Comparison of ENCODE assay signal across 29 cellular contexts in genomic region chr20:5003626-5004025, GRCh38. TPM values are rescaled to one million over a fixed set of nuclear protein-coding genes. Genes with fewer than 3 reads are reported as not detected.
DNase-seq lines count a peak whose midpoint lies in the region; ATAC-seq, FAIRE-seq and TF ChIP-seq lines count a peak whose summit lies in the region.
"Had no signal": no experiment of that assay in that cellular context is flagged by ENCODE, and none has a peak within 500 bp of the region (broad histone marks: within the 10 kb centered on the region; RNA-seq: fewer than 3 reads in every experiment).

No MANE protein-coding gene starts in this region.

- FAIRE-seq in GM12891 (lab: Jason Lieb, UNC) = no peak
- FAIRE-seq: G401.6 had no signal

- H3K36me3 Mint-ChIP-seq in brain (no peaks in the 10 kb centered on the region), neural progenitor cell (no peaks in the 10 kb centered on the region)
- H3K36me3 Mint-ChIP-seq: mesothelial cell of epicardium, naive B cell had no signal

- CTCF ChIA-PET in HEK293T (lab: Yijun Ruan, JAX) = no interaction called here

- peaks cover 13% of the 10 kb centered on the region for H3K4me1 ChIP-seq in neural progenitor cell
- H3K4me1 ChIP-seq in upper lobe of left lung = peaks cover 6 to 23% (median 19%) of the 10 kb centered on the region in 4 donors
- peaks cover 12% of the 10 kb centered on the region for H3K4me1 ChIP-seq in testis

- peak overlapping the region in 3 of 5 experiments; percentile 17 to 41 (median 19) for H3K27ac Mint-ChIP-seq in brain
- H3K27ac Mint-ChIP-seq in neural progenitor cell = no peak overlapping the region
- H3K27ac Mint-ChIP-seq: activated CD4-positive, alpha-beta T cell treated with anti-CD3 and anti-CD28 coated beads for 36 hours; activated T-cell treated with anti-CD3 and anti-CD28 coated beads, Interleukin-2, amount 50 U/mL, for 24 hours; CD8-positive, alpha-beta T cell; mesothelial cell of epicardium; stimulated activated naive CD8-positive, alpha-beta T cell treated with anti-CD3 and anti-CD28 coated beads, Interleukin-15, Interleukin-2, amounts not matched to agents 100 ng/mL and 50 ng/mL, for 24 hours had no signal

- TF ChIP-seq CTCF in brain (conservative IDR thresholded peaks at IDR 0.05) = no peak
- TF ChIP-seq CTCF in neural progenitor cell (IDR thresholded peaks at IDR 0.05) = no peak
- no peak for TF ChIP-seq CTCF in upper lobe of left lung (IDR thresholded peaks at IDR 0.05)
- no peak for TF ChIP-seq CTCF in testis (IDR thresholded peaks at IDR 0.05)

- H3K27ac ChIP-seq in neural progenitor cell = no peak overlapping the region
- H3K27ac ChIP-seq in upper lobe of left lung = no peak overlapping the region
- no peak overlapping the region for H3K27ac ChIP-seq in testis
- H3K27ac ChIP-seq: 22Rv1, colonic mucosa, sigmoid colon, SJCRH30 had no signal

- TF ChIP-seq POLR2A in GM12891 (IDR thresholded peaks at IDR 0.05; ENCODE audit: low read depth, low read length) (no peak), upper lobe of left lung (IDR thresholded peaks at IDR 0.05) (no peak), testis (IDR thresholded peaks at IDR 0.05) (no peak)

- H3K9me3 ChIP-seq in neural progenitor cell (ENCODE audit: low read depth) = no peaks in the 10 kb centered on the region
- no peaks in the 10 kb centered on the region for H3K9me3 ChIP-seq in upper lobe of left lung
- H3K9me3 ChIP-seq in testis = no peaks in the 10 kb centered on the region
- H3K9me3 ChIP-seq: colonic mucosa, sigmoid colon, SJCRH30 had no signal

- intact Hi-C loops in testis (cut with DNase I; ENCODE audit: low total_unique reads) = no loop called here

- no peak for ATAC-seq in upper lobe of left lung (ENCODE audit: low FRiP score in 2 of 2)
- ATAC-seq: activated CD4-positive, alpha-beta T cell treated with anti-CD3 and anti-CD28 coated beads for 36 hours; CD8-positive, alpha-beta T cell; effector memory CD8-positive, alpha-beta T cell had no signal

- H3K27me3 Mint-ChIP-seq in brain = peaks cover 39% of the 10 kb centered on the region
- peaks cover 22% of the 10 kb centered on the region for H3K27me3 Mint-ChIP-seq in neural progenitor cell (ENCODE audit: insufficient read depth, low read depth)
- H3K27me3 Mint-ChIP-seq: activated CD4-positive, alpha-beta T cell treated with anti-CD3 and anti-CD28 coated beads for 36 hours; activated T-cell treated with anti-CD3 and anti-CD28 coated beads, Interleukin-2, amount 50 U/mL, for 24 hours; effector memory CD8-positive, alpha-beta T cell; naive B cell; stimulated activated naive CD8-positive, alpha-beta T cell treated with anti-CD3 and anti-CD28 coated beads, Interleukin-15, Interleukin-2, amounts not matched to agents 100 ng/mL and 50 ng/mL, for 24 hours had no signal

- no peak overlapping the region for H2AFZ ChIP-seq in neural progenitor cell (replicated peaks)

- H4K20me1 ChIP-seq in neural progenitor cell (ENCODE audit: low read depth) = peaks cover 19% of the 10 kb centered on the region

- H3K27me3 ChIP-seq in neural progenitor cell (peaks cover 41% of the 10 kb centered on the region), upper lobe of left lung (no peaks in the 10 kb centered on the region), testis (no peaks in the 10 kb centered on the region)
- H3K27me3 ChIP-seq: colonic mucosa, sigmoid colon, SJCRH30 had no signal

- no peak overlapping the region for H3K9ac ChIP-seq in neural progenitor cell

- WGBS in upper lobe of left lung, 2 donors = 70 to 71% methylated on average over 3 of the region's 3 CpGs
- WGBS in testis, 2 donors = 31 to 58% methylated on average over 3 of the region's 3 CpGs

- H3K4me1 Mint-ChIP-seq in brain (peaks cover 36% of the 10 kb centered on the region), neural progenitor cell (peaks cover 21% of the 10 kb centered on the region)

- peaks cover 10% of the 10 kb centered on the region for H3K79me2 ChIP-seq in neural progenitor cell (ENCODE audit: low read depth)

- peak; percentile 22 for DNase-seq in NCI-H748 (lab: John Stamatoyannopoulos, UW; ENCODE audit: unreplicated experiment)
- no peak for DNase-seq in NCI-H748 treated with DMSO at 0.1 percent for 48 hours (lab: John Stamatoyannopoulos, UW)
- peak; percentile 4 for DNase-seq in HEK293T (ENCODE audit: extremely low spot score)
- no peak for DNase-seq in neural progenitor cell (ENCODE audit: low spot score)
- no peak for DNase-seq in GM12891 (ENCODE audit: insufficient read length, low spot score)
- no peak for DNase-seq in upper lobe of left lung
- DNase-seq in testis = no peak
- DNase-seq: activated CD4-positive, alpha-beta T cell treated with anti-CD3 and anti-CD28 coated beads for 36 hours; activated naive CD4-positive, alpha-beta T cell treated with Interleukin-2 at 50 U/mL for 16 hours; activated T-cell treated with anti-CD3 and anti-CD28 coated beads, Interleukin-2, amount 50 U/mL, for 24 hours; amygdala; CD8-positive, alpha-beta T cell; colonic mucosa; effector memory CD8-positive, alpha-beta T cell; erythroblast; glutamatergic neuron; islet precursor cell; naive B cell; NCI-H1105; NCI-H2029; NCI-H226; NCI-H774; sigmoid colon; SJCRH30 had no signal

- H3K4me3 Mint-ChIP-seq in brain (peak overlapping the region in 4 of 5 experiments; percentile 40 to 82 (median 55)), neural progenitor cell (peak overlapping the region; percentile 27)
- H3K4me3 Mint-ChIP-seq: activated CD4-positive, alpha-beta T cell treated with anti-CD3 and anti-CD28 coated beads for 36 hours; activated T-cell treated with anti-CD3 and anti-CD28 coated beads, Interleukin-2, amount 50 U/mL, for 24 hours; effector memory CD8-positive, alpha-beta T cell; mesothelial cell of epicardium; stimulated activated naive CD8-positive, alpha-beta T cell treated with anti-CD3 and anti-CD28 coated beads, Interleukin-15, Interleukin-2, amounts not matched to agents 100 ng/mL and 50 ng/mL, for 24 hours had no signal

- POLR2A ChIA-PET in HEK293T (lab: Yijun Ruan, JAX) = no interaction called here

- H3K4me2 ChIP-seq in neural progenitor cell = no peak overlapping the region

- H3K36me3 ChIP-seq in neural progenitor cell (no peaks in the 10 kb centered on the region), upper lobe of left lung (no peaks in the 10 kb centered on the region), testis (ENCODE audit: low read depth, missing control alignments) (no peaks in the 10 kb centered on the region)
- H3K36me3 ChIP-seq: colonic mucosa, sigmoid colon, SJCRH30 had no signal

- peaks cover 7% of the 10 kb centered on the region for H3F3A ChIP-seq in neural progenitor cell (ENCODE audit: low read depth)

- TF ChIP-seq EP300 in upper lobe of left lung (IDR thresholded peaks at IDR 0.05) = no peak

- no peak overlapping the region for H3K4me3 ChIP-seq in neural progenitor cell
- H3K4me3 ChIP-seq in upper lobe of left lung = no peak overlapping the region
- H3K4me3 ChIP-seq in testis = no peak overlapping the region
- H3K4me3 ChIP-seq: colonic mucosa, sigmoid colon, SJCRH30 had no signal

- no peaks in the 10 kb centered on the region for H3K9me3 Mint-ChIP-seq in brain
- H3K9me3 Mint-ChIP-seq in neural progenitor cell = no peaks in the 10 kb centered on the region
- H3K9me3 Mint-ChIP-seq: activated T-cell treated with anti-CD3 and anti-CD28 coated beads, Interleukin-2, amount 50 U/mL, for 24 hours; CD8-positive, alpha-beta T cell; effector memory CD8-positive, alpha-beta T cell; mesothelial cell of epicardium; naive B cell; stimulated activated naive CD8-positive, alpha-beta T cell treated with anti-CD3 and anti-CD28 coated beads, Interleukin-15, Interleukin-2, amounts not matched to agents 100 ng/mL and 50 ng/mL, for 24 hours had no signal

TF ChIP-seq in HEK293T, 16 proteins besides CTCF, POLR2A, EP300 and RAD21 (continues in another document):
- TF ChIP-seq HDGF (IDR thresholded peaks at IDR 0.05; ENCODE audit: borderline replicate concordance) = no peak
- TF ChIP-seq SP1 (IDR thresholded peaks at IDR 0.05) = no peak
- TF ChIP-seq SUZ12 (IDR thresholded peaks at IDR 0.05) = no peak
- TF ChIP-seq PKNOX1 (IDR thresholded peaks at IDR 0.05) = no peak
- TF ChIP-seq L3MBTL2 (conservative IDR thresholded peaks at IDR 0.05) = no peak
- no peak for TF ChIP-seq ARNT (IDR thresholded peaks at IDR 0.05)
- no peak for TF ChIP-seq LEF1 (IDR thresholded peaks at IDR 0.05; ENCODE audit: borderline replicate concordance)
- TF ChIP-seq FOXM1 (IDR thresholded peaks at IDR 0.05; ENCODE audit: borderline replicate concordance) = no peak

TF ChIP-seq in GM12891, 5 proteins besides CTCF, POLR2A, EP300 and RAD21:
- TF ChIP-seq SPI1 (IDR thresholded peaks at IDR 0.05; ENCODE audit: low read depth, low read length) (no peak), TAF1 (IDR thresholded peaks at IDR 0.05; ENCODE audit: low read depth, low read length) (no peak), POLR2AphosphoS5 (IDR thresholded peaks at IDR 0.05; ENCODE audit: low read depth, low read length) (no peak), POU2F2 (IDR thresholded peaks at IDR 0.05; ENCODE audit: low read depth, low read length) (no peak), PAX5 (IDR thresholded peaks at IDR 0.05; ENCODE audit: insufficient read depth, low read length, severe bottlenecking) (no peak)

RNA-seq across cellular contexts. Expression of gene SLC23A2, which starts 2.3 kb away (rescaled TPM):
- polyA plus RNA-seq in brain (ENCODE audit: insufficient read depth, low read depth, low replicate concordance) (17.8 TPM), testis (ENCODE audit: insufficient read depth, low read depth, low replicate concordance) (23.6 TPM)
- total RNA-seq in neural progenitor cell (ENCODE audit: low replicate concordance) (9.3 and 13.0 TPM in 2 replicates), upper lobe of left lung (10 to 100 TPM; 13.1 to 26.2 (median 19.2) TPM), testis (10 to 100 TPM; 40.7 to 49.3 TPM)
- polyA plus RNA-seq in GM12891 (2012; ENCODE audit: low read depth, missing spikeins) = 9.8 TPM

Comparison
In these comparisons a context has a peak if more than half of its experiments do, and no peak if none do; other contexts are left out.
1. DNase-seq: peak in NCI-H748 (single experiment) and HEK293T (single experiment); none in NCI-H748 treated with DMSO at 0.1 percent for 48 hours (single experiment), neural progenitor cell (single experiment), GM12891 (single experiment), upper lobe of left lung (0 of 2) and testis (single experiment).